Comparison of ENCODE assay signal across 9 cellular contexts in genomic region chr11:94417386-94417987, GRCh38. TPM values are rescaled to one million over a fixed set of nuclear protein-coding genes. Genes with fewer than 3 reads are reported as not detected.
DNase-seq lines count a peak whose midpoint lies in the region; ATAC-seq and TF ChIP-seq lines count a peak whose summit lies in the region.
"Had no signal": no experiment of that assay in that cellular context is flagged by ENCODE, and none has a peak within 500 bp of the region (broad histone marks: within the 10 kb centered on the region; RNA-seq: fewer than 3 reads in every experiment).

No MANE protein-coding gene starts in this region.

- no peaks in the 10 kb centered on the region for H3K9me3 ChIP-seq in IMR-90 (ENCODE audit: control insufficient read depth, insufficient read depth, low read length)
- no peaks in the 10 kb centered on the region for H3K9me3 ChIP-seq in right lobe of liver
- H3K9me3 ChIP-seq in T-helper 17 cell (ENCODE audit: control insufficient read depth, low read length, poor library complexity, severe bottlenecking), result no peaks in the 10 kb centered on the region

- WGBS in IMR-90 (ENCODE audit: extremely low coverage in 2 of 2, insufficient read length in 1 of 2), 2 experiments, result no CpG with 5 or more reads among the region's 4 CpGs
- 59% methylated on average over 4 of the region's 4 CpGs for WGBS in right lobe of liver (ENCODE audit: insufficient coverage, low coverage, low lambda C conversion rate, missing lambda C conversion rate)

- H3K27ac Mint-ChIP-seq in T-helper 17 cell, result no peak overlapping the region

- ATAC-seq in IMR-90 (ENCODE audit: low read depth) (peak; percentile 73), right lobe of liver (peak in 3 of 4 donors; percentile 40 to 48 (median 46)), GM21576 (IDR thresholded peaks at IDR 0.05; ENCODE audit: unreplicated experiment) (no peak), T-helper 17 cell (no peak), GM18519 (IDR thresholded peaks at IDR 0.05; ENCODE audit: low FRiP score, unreplicated experiment) (no peak)

- no peaks in the 10 kb centered on the region for H3K79me1 ChIP-seq in IMR-90 (ENCODE audit: low read depth in 1 of 2, low read length in 2 of 2)

- no peak overlapping the region for H2BK20ac ChIP-seq in IMR-90 (ENCODE audit: low read depth, low read length)

- peak; percentile 52 for DNase-seq in Ammon's horn (ENCODE audit: low spot score)
- peak; percentile 59 for DNase-seq in IMR-90
- DNase-seq in astrocyte of the hippocampus (ENCODE audit: low read depth, low spot score), result peak; percentile 60
- DNase-seq in right lobe of liver, result no peak
- DNase-seq in T-helper 17 cell, result no peak
- DNase-seq in activated CD8-positive, alpha-beta memory T cell treated with anti-CD3 and anti-CD28 coated beads for 24 hours, result no peak

- H2AK5ac ChIP-seq in IMR-90 (ENCODE audit: low read depth, low read length), result no peak overlapping the region

- no peaks in the 10 kb centered on the region for H3K27me3 Mint-ChIP-seq in T-helper 17 cell
- H3K27me3 Mint-ChIP-seq: central memory CD8-positive, alpha-beta T cell had no signal

- no peak overlapping the region for H4K8ac ChIP-seq in IMR-90 (ENCODE audit: low read depth in 2 of 2, low read length in 2 of 2)

- no peaks in the 10 kb centered on the region for H3K36me3 ChIP-seq in IMR-90 (ENCODE audit: control insufficient read depth, insufficient read depth, low read length)
- H3K36me3 ChIP-seq in right lobe of liver, result no peaks in the 10 kb centered on the region

- no peaks in the 10 kb centered on the region for H4K20me1 ChIP-seq in IMR-90 (ENCODE audit: insufficient read depth, low read length)

- no peak overlapping the region for H3K9ac ChIP-seq in IMR-90 (ENCODE audit: low read depth, low read length)

- dilution Hi-C loops in IMR-90 (cut with HindIII; ENCODE audit: low sequenced_read_pairs, unreplicated experiment), result no loop called here

- no peaks in the 10 kb centered on the region for H3K9me1 ChIP-seq in IMR-90 (ENCODE audit: insufficient read depth, low read length)

- CTCF ChIA-PET in IMR-90 (lab: Yijun Ruan, JAX), result interaction anchor here (0.6 to 4.2 kb wide), 10 partner anchors 11 to 522 kb away, joined by 3 to 15 read pairs (median 3); no protein-coding TSS in a partner anchor

- H3K27ac ChIP-seq in IMR-90 (ENCODE audit: insufficient read depth, low read length) (no peak overlapping the region), right lobe of liver (no peak overlapping the region)

- H2BK15ac ChIP-seq in IMR-90 (ENCODE audit: low read depth, low read length), result no peak overlapping the region

- peaks cover 6% of the 10 kb centered on the region for H3K36me3 Mint-ChIP-seq in T-helper 17 cell (ENCODE audit: low read depth)

- H2BK120ac ChIP-seq in IMR-90 (ENCODE audit: low read depth, low read length), result no peak overlapping the region

- no peak overlapping the region for H2AFZ ChIP-seq in IMR-90 (replicated peaks; ENCODE audit: low read length, poor library complexity)

- TF ChIP-seq CTCF in IMR-90 (conservative IDR thresholded peaks at IDR 0.05; ENCODE audit: low read depth, low read length), result peak; percentile 70
- peak; percentile 35 to 51 (median 45) for TF ChIP-seq CTCF in right lobe of liver (IDR thresholded peaks at IDR 0.05)

- POLR2A ChIA-PET in IMR-90 (lab: Charles Lee; ENCODE audit: unreplicated experiment), result no interaction called here

- H3K4me1 ChIP-seq in IMR-90 (ENCODE audit: control insufficient read depth, insufficient read depth, low read length), result no peaks in the 10 kb centered on the region
- H3K4me1 ChIP-seq in right lobe of liver, result no peaks in the 10 kb centered on the region

- H3K4me1 Mint-ChIP-seq in T-helper 17 cell, result no peaks in the 10 kb centered on the region
- H3K4me1 Mint-ChIP-seq: central memory CD8-positive, alpha-beta T cell had no signal

- H3K4ac ChIP-seq in IMR-90 (ENCODE audit: low read depth, low read length), result no peak overlapping the region

- in situ Hi-C loops in IMR-90 (cut with MboI; ENCODE audit: low sequenced_read_pairs), result no loop called here

- H4K91ac ChIP-seq in IMR-90 (ENCODE audit: insufficient read depth, low read depth, low read length), result no peak overlapping the region

- H3K56ac ChIP-seq in IMR-90 (ENCODE audit: extremely low read depth, insufficient read depth, low read length), result no peak overlapping the region

- no peak overlapping the region for H3K4me2 ChIP-seq in IMR-90 (ENCODE audit: low read depth, low read length)

- no peak overlapping the region for H2AK9ac ChIP-seq in IMR-90 (replicated peaks; ENCODE audit: low read depth, low read length, poor library complexity)

- no peak overlapping the region for H4K5ac ChIP-seq in IMR-90 (ENCODE audit: low read depth, low read length)

- no peak overlapping the region for H3K18ac ChIP-seq in IMR-90 (ENCODE audit: low read depth, low read length)

- H3K27me3 ChIP-seq in IMR-90 (ENCODE audit: control insufficient read depth, insufficient read depth, low read length), result no peaks in the 10 kb centered on the region
- H3K27me3 ChIP-seq in right lobe of liver, result no peaks in the 10 kb centered on the region

- no peak overlapping the region for H3K4me3 Mint-ChIP-seq in T-helper 17 cell
- H3K4me3 Mint-ChIP-seq: central memory CD8-positive, alpha-beta T cell had no signal

- intact Hi-C loops in IMR-90 (cut with micrococcal nuclease), result loop anchor here (1.0 kb wide), 3 partner anchors 234 to 522 kb away; no protein-coding TSS in a partner anchor
- intact Hi-C loops in right lobe of liver (cut with DNase I), result no loop called here

- peak; percentile 70 for TF ChIP-seq RAD21 in IMR-90 (IDR thresholded peaks at IDR 0.05; ENCODE audit: low read length)

- H3K14ac ChIP-seq in IMR-90 (replicated peaks; ENCODE audit: low read depth, low read length), result no peak overlapping the region

- TF ChIP-seq POLR2A in IMR-90 (IDR thresholded peaks at IDR 0.05; ENCODE audit: low read depth, low read length), result no peak
- TF ChIP-seq POLR2A in right lobe of liver (IDR thresholded peaks at IDR 0.05), result no peak

- TSS peak; percentile 58 for BruUV-seq in IMR-90 (replicated peaks; lab: Mats Ljungman, UMichigan)

- no peak overlapping the region for H3K23ac ChIP-seq in IMR-90 (ENCODE audit: low read depth, low read length)

- H2BK5ac ChIP-seq in IMR-90 (ENCODE audit: low read depth, low read length, poor library complexity, severe bottlenecking), result no peak overlapping the region

- H3K4me3 ChIP-seq in IMR-90 (ENCODE audit: insufficient read depth, low read depth, low read length) (no peak overlapping the region), right lobe of liver (no peak overlapping the region)

TF ChIP-seq in IMR-90, 13 proteins besides CTCF, POLR2A, EP300 and RAD21:
- TF ChIP-seq SMC3 (IDR thresholded peaks at IDR 0.05; ENCODE audit: low read depth, low read length) (peak; percentile 82), MAFK (IDR thresholded peaks at IDR 0.05; ENCODE audit: low read depth, low read length) (no peak)
TF ChIP-seq in IMR-90: peak in this region for 1.

RNA-seq across cellular contexts. Expression of gene GPR83, which starts 16.3 kb away (rescaled TPM):
- total RNA-seq in IMR-90 (2012; rRNA removed) (under 0.01 TPM in 2 replicates), right lobe of liver (under 1 TPM in 4 of 6 experiments, not detected in 2; 0.04 to 0.22 (median 0.12) TPM), T-helper 17 cell (under 1 TPM; 0.10 to 0.22 TPM)
- polyA plus RNA-seq in IMR-90 (2012; rRNA removed), result 0.03 and 0.07 TPM in 2 replicates
- polyA plus RNA-seq in IMR-90 (2012; cell fraction: cytosol; rRNA removed), result 0.02 and 0.05 TPM in 2 replicates
- 0.10 TPM in 2 replicates for polyA plus RNA-seq in IMR-90 (2012; cell fraction: nucleus; rRNA removed; ENCODE audit: low replicate concordance)

Comparison
In these comparisons a context has a peak if more than half of its experiments do, and no peak if none do; other contexts are left out.
1. DNase-seq: peak in Ammon's horn (single experiment), IMR-90 (single experiment) and astrocyte of the hippocampus (single experiment); none in right lobe of liver (0 of 3), T-helper 17 cell (0 of 3) and activated CD8-positive, alpha-beta memory T cell treated with anti-CD3 and anti-CD28 coated beads for 24 hours (single experiment).
2. ATAC-seq: peak in IMR-90 (single experiment) and right lobe of liver (3 of 4); none in GM21576 (single experiment), T-helper 17 cell (single experiment) and GM18519 (single experiment).